In genomic region chr20:17671051-17671450, GRCh38 we compare ENCODE assay signal across 17 cellular contexts. TPM values are rescaled to one million over a fixed set of nuclear protein-coding genes. Genes with fewer than 3 reads are reported as not detected.
"Had no signal": no experiment of that assay in that cellular context is flagged by ENCODE, and none has a peak within 500 bp of the region (broad histone marks: within the 10 kb centered on the region; RNA-seq: fewer than 3 reads in every experiment).

No MANE protein-coding gene starts in this region.

- H3K27me3 ChIP-seq: esophagus squamous epithelium, tibial artery had no signal

- H3K9me3 Mint-ChIP-seq: activated T-cell treated with anti-CD3 and anti-CD28 coated beads, Interleukin-2, amount 50 U/mL, for 24 hours; immature natural killer cell; naive B cell had no signal

- H3K36me3 ChIP-seq: tibial artery had no signal

- ATAC-seq: activated CD8-positive, alpha-beta memory T cell treated with anti-CD3 and anti-CD28 coated beads, Interleukin-2, amount 10 ng/mL, durations not matched to agents 7 days and 5 days; lower lobe of right lung had no signal

- DNase-seq: activated CD4-positive, alpha-beta T cell treated with anti-CD3 and anti-CD28 coated beads for 1 hour; activated CD4-positive, alpha-beta T cell treated with anti-CD3 and anti-CD28 coated beads, Interleukin-2, amount 50 U/mL, for 48 hours; activated CD8-positive, alpha-beta memory T cell treated with anti-CD3 and anti-CD28 coated beads, Interleukin-2, amount 10 ng/mL, durations not matched to agents 7 days and 5 days; activated effector memory CD4-positive, alpha-beta T cell treated with anti-CD3 and anti-CD28 coated beads, Interleukin-2, amount 50 U/mL, for 16 hours; activated T-cell treated with anti-CD3 and anti-CD28 coated beads, Interleukin-2, amount 50 U/mL, for 24 hours; amygdala; esophagus squamous epithelium; foreskin fibroblast; immature natural killer cell; lower lobe of right lung; midbrain; naive B cell; retina had no signal

- H3K27ac Mint-ChIP-seq: activated CD8-positive, alpha-beta memory T cell treated with anti-CD3 and anti-CD28 coated beads, Interleukin-2, amount 10 ng/mL, durations not matched to agents 7 days and 5 days; activated naive CD8-positive, alpha-beta T cell; activated T-cell treated with anti-CD3 and anti-CD28 coated beads, Interleukin-2, amount 50 U/mL, for 24 hours had no signal

- H3K27me3 Mint-ChIP-seq: activated CD8-positive, alpha-beta memory T cell treated with anti-CD3 and anti-CD28 coated beads, Interleukin-2, amount 10 ng/mL, durations not matched to agents 7 days and 5 days; activated naive CD8-positive, alpha-beta T cell; activated T-cell treated with anti-CD3 and anti-CD28 coated beads, Interleukin-2, amount 50 U/mL, for 24 hours; naive B cell had no signal

- H3K4me3 ChIP-seq: esophagus squamous epithelium, lower lobe of right lung, tibial artery had no signal

- H3K27ac ChIP-seq: lower lobe of right lung, tibial artery had no signal

- H3K4me3 Mint-ChIP-seq: activated CD8-positive, alpha-beta memory T cell treated with anti-CD3 and anti-CD28 coated beads, Interleukin-2, amount 10 ng/mL, durations not matched to agents 7 days and 5 days; activated naive CD8-positive, alpha-beta T cell; activated T-cell treated with anti-CD3 and anti-CD28 coated beads, Interleukin-2, amount 50 U/mL, for 24 hours; immature natural killer cell; naive B cell had no signal

- H3K9me3 ChIP-seq: esophagus squamous epithelium, lower lobe of right lung, tibial artery had no signal

RNA-seq across cellular contexts. Expression of gene BANF2, which starts 28.7 kb away (rescaled TPM):
- total RNA-seq: activated CD8-positive, alpha-beta memory T cell treated with anti-CD3 and anti-CD28 coated beads, Interleukin-2, amount 10 ng/mL, durations not matched to agents 7 days and 5 days; cerebellum; esophagus squamous epithelium; lower lobe of right lung; skeletal muscle tissue had no signal
- polyA plus RNA-seq: immature natural killer cell had no signal
